In genomic region chr4:130699004-130699403, GRCh38 we compare ENCODE assay signal across 31 cellular contexts.
"Had no signal": no experiment of that assay in that cellular context is flagged by ENCODE, and none has a peak within 500 bp of the region (broad histone marks: within the 10 kb centered on the region; RNA-seq: fewer than 3 reads in every experiment).

No MANE protein-coding gene starts in this region.

- DNase-seq: activated B cell treated with CpG ODN at 0.5 μM for 24 hours; activated CD4-positive, alpha-beta memory T cell treated with anti-CD3 and anti-CD28 coated beads, Interleukin-2, amount 10 ng/mL, durations not matched to agents 7 days and 5 days; activated CD4-positive, alpha-beta T cell treated with anti-CD3 and anti-CD28 coated beads for 1 hour; activated CD4-positive, alpha-beta T cell treated with anti-CD3 and anti-CD28 coated beads for 36 hours; activated CD4-positive, alpha-beta T cell treated with anti-CD3 and anti-CD28 coated beads for 48 hours; activated CD4-positive, alpha-beta T cell treated with anti-CD3 and anti-CD28 coated beads, Interleukin-2, amount 10 ng/mL, durations not matched to agents 7 days and 5 days; activated CD4-positive, alpha-beta T cell treated with anti-CD3 and anti-CD28 coated beads, Interleukin-2, amount 50 U/mL, for 48 hours; activated CD8-positive, alpha-beta memory T cell treated with anti-CD3 and anti-CD28 coated beads for 24 hours; activated CD8-positive, alpha-beta memory T cell treated with anti-CD3 and anti-CD28 coated beads, Interleukin-2, amount 10 ng/mL, durations not matched to agents 7 days and 5 days; activated CD8-positive, alpha-beta memory T cell treated with anti-CD3 and anti-CD28 coated beads, Interleukin-2, amount 50 U/mL, for 48 hours; activated CD8-positive, alpha-beta T cell treated with anti-CD3 and anti-CD28 coated beads, Interleukin-2, amount 10 ng/mL, durations not matched to agents 7 days and 5 days; activated effector memory CD4-positive, alpha-beta T cell treated with Interleukin-2 at 50 U/mL for 16 hours; activated gamma-delta T cell; activated naive CD4-positive, alpha-beta T cell treated with anti-CD3 and anti-CD28 coated beads, Interleukin-2, amount 10 ng/mL, durations not matched to agents 7 days and 5 days; activated naive CD4-positive, alpha-beta T cell treated with Interleukin-2 at 50 U/mL for 16 hours; activated naive CD8-positive, alpha-beta T cell treated with anti-CD3 and anti-CD28 coated beads, Interleukin-2, amount 10 ng/mL, durations not matched to agents 7 days and 5 days; activated naive CD8-positive, alpha-beta T cell treated with anti-CD3 and anti-CD28 coated beads, Interleukin-2, amount 50 U/mL, for 24 hours; activated T-cell treated with anti-CD3 and anti-CD28 coated beads, Interleukin-2, amount 50 U/mL, for 24 hours; activated T-cell treated with anti-CD3 and anti-CD28 coated beads, Interleukin-2, amount 50 U/mL, for 48 hours; amygdala; anterior cingulate cortex; caudate nucleus; cerebellar nuclear complex; T-helper 1 cell; T-helper 2 cell; T-helper 9 cell had no signal

- ATAC-seq: activated CD4-positive, alpha-beta T cell treated with anti-CD3 and anti-CD28 coated beads for 36 hours; activated CD8-positive, alpha-beta memory T cell treated with anti-CD3 and anti-CD28 coated beads, Interleukin-2, amount 10 ng/mL, durations not matched to agents 7 days and 5 days; activated CD8-positive, alpha-beta T cell treated with anti-CD3 and anti-CD28 coated beads, Interleukin-2, amount 10 ng/mL, durations not matched to agents 7 days and 5 days; activated naive CD8-positive, alpha-beta T cell treated with anti-CD3 and anti-CD28 coated beads, Interleukin-2, amount 50 U/mL, for 24 hours had no signal

- H3K36me3 ChIP-seq: ascending aorta, cardiac muscle cell had no signal

- H3K27me3 ChIP-seq: ascending aorta, cardiac muscle cell had no signal

- H3K27ac ChIP-seq: ascending aorta, cardiac muscle cell, VCaP had no signal

- H3K4me3 ChIP-seq: ascending aorta, cardiac muscle cell had no signal

- FAIRE-seq: bronchial epithelial cell, TTC549 had no signal

- H3K4me1 ChIP-seq: ascending aorta had no signal

- H3K9me3 ChIP-seq: ascending aorta had no signal
